Comparison of ENCODE assay signal across 12 cellular contexts in genomic region chr6:139530551-139530950, GRCh38.
A peak's percentile ranks its signal among the peaks of the same experiment; 100 is the strongest.
DNase-seq lines count a peak whose midpoint lies in the region; ATAC-seq and TF ChIP-seq lines count a peak whose summit lies in the region.
"Had no signal": no experiment of that assay in that cellular context is flagged by ENCODE, and none has a peak within 500 bp of the region (broad histone marks: within the 10 kb centered on the region; RNA-seq: fewer than 3 reads in every experiment).

No MANE protein-coding gene starts in this region.

- ATAC-seq in activated CD8-positive, alpha-beta T cell treated with anti-CD3 and anti-CD28 coated beads for 36 hours: peak; percentile 42
- ATAC-seq in left lung: no peak
- ATAC-seq: A549 had no signal

- no peak for DNase-seq in activated CD4-positive, alpha-beta T cell treated with anti-CD3 and anti-CD28 coated beads, Interleukin-2, amount 10 ng/mL, durations not matched to agents 7 days and 5 days
- no peak for DNase-seq in activated CD4-positive, alpha-beta T cell treated with anti-CD3 and anti-CD28 coated beads for 48 hours
- no peak for DNase-seq in activated CD8-positive, alpha-beta T cell treated with anti-CD3 and anti-CD28 coated beads for 36 hours
- DNase-seq in left lung: no peak
- no peak for DNase-seq in stomach
- DNase-seq in OCI-LY7 (ENCODE audit: low spot score): no peak
- no peak for DNase-seq in GOT3 (lab: John Stamatoyannopoulos, UW)
- no peak for DNase-seq in Kasumi-1 (lab: John Stamatoyannopoulos, UW)
- DNase-seq: NCI-H146, NCI-H524 treated with DMSO at 0.1 percent for 48 hours had no signal

- intact Hi-C loops in activated CD8-positive, alpha-beta T cell treated with anti-CD3 and anti-CD28 coated beads for 36 hours (cut with micrococcal nuclease): no loop called here
- intact Hi-C loops in left lung (cut with DNase I) (no loop called here), stomach (cut with DNase I; ENCODE audit: low total_unique reads) (no loop called here), OCI-LY7 (cut with micrococcal nuclease; ENCODE audit: unreplicated experiment) (no loop called here)

- 74 to 82% (median 79%) methylated on average over 7 of the region's 7 CpGs for WGBS in stomach, 5 donors

- no peaks in the 10 kb centered on the region for H4K20me1 ChIP-seq in OCI-LY7 (ENCODE audit: insufficient read depth, low read length)

- no peaks in the 10 kb centered on the region for H3K79me2 ChIP-seq in OCI-LY7 (ENCODE audit: insufficient read depth, low read depth, low read length)

- H3K27me3 ChIP-seq in left lung (no peaks in the 10 kb centered on the region), stomach (no peaks in the 10 kb centered on the region)

- peaks cover 15% of the 10 kb centered on the region for H3K36me3 Mint-ChIP-seq in activated CD4-positive, alpha-beta T cell treated with anti-CD3 and anti-CD28 coated beads, Interleukin-2, amount 10 ng/mL, durations not matched to agents 7 days and 5 days (ENCODE audit: low read depth)
- peaks cover 1% of the 10 kb centered on the region for H3K36me3 Mint-ChIP-seq in activated CD8-positive, alpha-beta T cell treated with anti-CD3 and anti-CD28 coated beads for 36 hours (ENCODE audit: low read depth)
- H3K36me3 Mint-ChIP-seq: brain had no signal

- H3K27ac Mint-ChIP-seq in activated CD4-positive, alpha-beta T cell treated with anti-CD3 and anti-CD28 coated beads, Interleukin-2, amount 10 ng/mL, durations not matched to agents 7 days and 5 days: peak overlapping the region; percentile 90
- peak overlapping the region; percentile 93 for H3K27ac Mint-ChIP-seq in activated CD8-positive, alpha-beta T cell treated with anti-CD3 and anti-CD28 coated beads for 36 hours

- H3K36me3 ChIP-seq in left lung: no peaks in the 10 kb centered on the region
- no peaks in the 10 kb centered on the region for H3K36me3 ChIP-seq in stomach
- H3K36me3 ChIP-seq in OCI-LY7 (ENCODE audit: insufficient read depth, low read length): no peaks in the 10 kb centered on the region

- H3K4me1 ChIP-seq in left lung (peaks cover 10 to 44% of the 10 kb centered on the region in 2 donors), stomach (peaks cover 18 to 51% (median 33%) of the 10 kb centered on the region in 4 donors), OCI-LY7 (ENCODE audit: insufficient read depth, low read length, poor library complexity, severe bottlenecking) (no peaks in the 10 kb centered on the region)

- H3K27ac ChIP-seq in left lung (peak overlapping the region; percentile 10 to 50), stomach (peak overlapping the region in 3 of 5 donors; percentile 4 to 52 (median 34)), OCI-LY7 (ENCODE audit: low read depth, low read length, poor library complexity, severe bottlenecking) (no peak overlapping the region)
- H3K27ac ChIP-seq: A549 had no signal

- peak overlapping the region; percentile 39 for H3K4me3 Mint-ChIP-seq in activated CD4-positive, alpha-beta T cell treated with anti-CD3 and anti-CD28 coated beads, Interleukin-2, amount 10 ng/mL, durations not matched to agents 7 days and 5 days
- peak overlapping the region; percentile 53 for H3K4me3 Mint-ChIP-seq in activated CD8-positive, alpha-beta T cell treated with anti-CD3 and anti-CD28 coated beads for 36 hours
- H3K4me3 Mint-ChIP-seq: brain had no signal

- CTCF ChIA-PET in activated CD4-positive, alpha-beta T cell treated with anti-CD3 and anti-CD28 coated beads, Interleukin-2, amount 10 ng/mL, durations not matched to agents 7 days and 5 days (lab: Charles Lee): interaction anchor here (1.2 to 1.5 kb wide), 2 partner anchors 16 to 65 kb away, joined by 3 to 4 read pairs; no protein-coding TSS in a partner anchor
- CTCF ChIA-PET in activated CD8-positive, alpha-beta T cell treated with anti-CD3 and anti-CD28 coated beads for 36 hours (lab: Charles Lee): interaction anchor here (1.9 kb wide), 1 partner anchor 161 kb away, joined by 5 read pairs; no protein-coding TSS in a partner anchor
- CTCF ChIA-PET in OCI-LY7 (lab: Charles Lee; ENCODE audit: unreplicated experiment): no interaction called here

- peaks cover 50% of the 10 kb centered on the region for H3K4me1 Mint-ChIP-seq in activated CD4-positive, alpha-beta T cell treated with anti-CD3 and anti-CD28 coated beads, Interleukin-2, amount 10 ng/mL, durations not matched to agents 7 days and 5 days
- peaks cover 35% of the 10 kb centered on the region for H3K4me1 Mint-ChIP-seq in activated CD8-positive, alpha-beta T cell treated with anti-CD3 and anti-CD28 coated beads for 36 hours (ENCODE audit: low read depth)

- no TSS peak for BruUV-seq in OCI-LY7 (replicated peaks; lab: Mats Ljungman, UMichigan)

- no peak overlapping the region for H3K4me2 ChIP-seq in OCI-LY7 (ENCODE audit: low read length)
- H3K4me2 ChIP-seq: A549 had no signal

- H3K9me2 ChIP-seq in OCI-LY7 (ENCODE audit: insufficient read depth, low read length): no peaks in the 10 kb centered on the region

- no peaks in the 10 kb centered on the region for H3K9me3 ChIP-seq in left lung
- H3K9me3 ChIP-seq in stomach: no peaks in the 10 kb centered on the region
- no peaks in the 10 kb centered on the region for H3K9me3 ChIP-seq in OCI-LY7 (ENCODE audit: low read length)
- H3K9me3 ChIP-seq: A549 had no signal

- no peak overlapping the region for H2AFZ ChIP-seq in OCI-LY7 (ENCODE audit: low read length)

- POLR2A ChIA-PET in activated CD4-positive, alpha-beta T cell treated with anti-CD3 and anti-CD28 coated beads, Interleukin-2, amount 10 ng/mL, durations not matched to agents 7 days and 5 days (lab: Charles Lee): interaction anchor here (0.6 kb wide), 1 partner anchor 155 kb away, joined by 6 read pairs; no protein-coding TSS in a partner anchor
- POLR2A ChIA-PET in activated CD8-positive, alpha-beta T cell treated with anti-CD3 and anti-CD28 coated beads for 36 hours (lab: Charles Lee): interaction anchor here (1.5 kb wide), 1 partner anchor 155 kb away, joined by 5 read pairs; the partner anchor contains the start of gene CITED2
- POLR2A ChIA-PET in OCI-LY7 (lab: Charles Lee): interaction anchor here (0.6 kb wide), 1 partner anchor 407 kb away, joined by 3 read pairs; no protein-coding TSS in a partner anchor

- no peaks in the 10 kb centered on the region for H3K27me3 Mint-ChIP-seq in activated CD4-positive, alpha-beta T cell treated with anti-CD3 and anti-CD28 coated beads, Interleukin-2, amount 10 ng/mL, durations not matched to agents 7 days and 5 days
- H3K27me3 Mint-ChIP-seq in activated CD8-positive, alpha-beta T cell treated with anti-CD3 and anti-CD28 coated beads for 36 hours: no peaks in the 10 kb centered on the region
- H3K27me3 Mint-ChIP-seq: brain had no signal

- H3K4me3 ChIP-seq in left lung (no peak overlapping the region), stomach (no peak overlapping the region), OCI-LY7 (ENCODE audit: low read depth, low read length, poor library complexity, severe bottlenecking) (no peak overlapping the region)
- H3K4me3 ChIP-seq: A549 had no signal

- TF ChIP-seq EP300 in stomach (IDR thresholded peaks at IDR 0.05): no peak

- no peak for TF ChIP-seq CTCF in activated CD8-positive, alpha-beta T cell treated with anti-CD3 and anti-CD28 coated beads for 36 hours (IDR thresholded peaks at IDR 0.05)
- TF ChIP-seq CTCF in left lung (IDR thresholded peaks at IDR 0.05): no peak
- TF ChIP-seq CTCF in stomach (IDR thresholded peaks at IDR 0.05): no peak
- TF ChIP-seq CTCF in OCI-LY7 (conservative IDR thresholded peaks at IDR 0.05; ENCODE audit: low read length): no peak

- peaks cover 9% of the 10 kb centered on the region for H3K9me3 Mint-ChIP-seq in activated CD4-positive, alpha-beta T cell treated with anti-CD3 and anti-CD28 coated beads, Interleukin-2, amount 10 ng/mL, durations not matched to agents 7 days and 5 days
- H3K9me3 Mint-ChIP-seq in activated CD8-positive, alpha-beta T cell treated with anti-CD3 and anti-CD28 coated beads for 36 hours: peaks cover 2% of the 10 kb centered on the region

- TF ChIP-seq POLR2A in stomach (IDR thresholded peaks at IDR 0.05): no peak
